Comparison of ENCODE assay signal across 34 cellular contexts in genomic region chr5:151873701-151874100, GRCh38. TPM values are rescaled to one million over a fixed set of nuclear protein-coding genes. Genes with fewer than 3 reads are reported as not detected.
"Had no signal": no experiment of that assay in that cellular context is flagged by ENCODE, and none has a peak within 500 bp of the region (broad histone marks: within the 10 kb centered on the region; RNA-seq: fewer than 3 reads in every experiment).

No MANE protein-coding gene starts in this region.

- ATAC-seq: esophagus mucosa, gastrocnemius medialis, heart right ventricle, left cardiac atrium, left lung, left ventricle myocardium superior, lower lobe of right lung, mucosa of descending colon had no signal

- H3K36me3 ChIP-seq: esophagus squamous epithelium, gastrocnemius medialis, heart right ventricle, left lung, lower lobe of right lung had no signal

- H3K4me3 ChIP-seq: coronary artery, dorsolateral prefrontal cortex, esophagus squamous epithelium, gastrocnemius medialis, heart right ventricle, left lung, lower lobe of right lung, mucosa of descending colon had no signal

- FAIRE-seq: colon, endometrium, islet of Langerhans, keratinocyte had no signal

- H3K27ac ChIP-seq: coronary artery, dorsolateral prefrontal cortex, epithelial cell of prostate, esophagus squamous epithelium, gastrocnemius medialis, heart right ventricle, left lung, lower lobe of right lung had no signal

- H3K27me3 ChIP-seq: dorsolateral prefrontal cortex, esophagus squamous epithelium, gastrocnemius medialis, heart right ventricle, left lung had no signal

- DNase-seq: dermis blood vessel endothelial cell; dorsolateral prefrontal cortex; effector CD4-positive, alpha-beta T cell; effector memory CD4-positive, alpha-beta T cell; erythroblast; esophagus squamous epithelium; foreskin fibroblast; foreskin melanocyte; gastrocnemius medialis; glutamatergic neuron; head of caudate nucleus; heart right ventricle; hippocampal formation; left cardiac atrium; left lung; left ventricle myocardium superior; lower lobe of right lung; mesenchymal stem cell; mucosa of descending colon; naive B cell had no signal

- H3K9me3 ChIP-seq: esophagus squamous epithelium, gastrocnemius medialis, lower lobe of right lung, mucosa of descending colon had no signal

- H3K4me1 ChIP-seq: esophagus squamous epithelium, gastrocnemius medialis, heart right ventricle, left lung, lower lobe of right lung had no signal

RNA-seq across cellular contexts. Expression of gene GLRA1, which starts 51.0 kb away (rescaled TPM):
- total RNA-seq: dermis blood vessel endothelial cell, esophagus mucosa, esophagus squamous epithelium, gastrocnemius medialis, glomerular endothelial cell, heart right ventricle, kidney epithelial cell, left cardiac atrium, left lung, left ventricle myocardium superior, lower leg skin, lower lobe of right lung, lung microvascular endothelial cell, mesenteric fat pad, mesothelial cell of epicardium, mucosa of descending colon, myocyte had no signal
- polyA plus RNA-seq: heart right ventricle, keratinocyte had no signal
